14 cellular contexts compared by ENCODE assay signal in the genomic region with DNA sequence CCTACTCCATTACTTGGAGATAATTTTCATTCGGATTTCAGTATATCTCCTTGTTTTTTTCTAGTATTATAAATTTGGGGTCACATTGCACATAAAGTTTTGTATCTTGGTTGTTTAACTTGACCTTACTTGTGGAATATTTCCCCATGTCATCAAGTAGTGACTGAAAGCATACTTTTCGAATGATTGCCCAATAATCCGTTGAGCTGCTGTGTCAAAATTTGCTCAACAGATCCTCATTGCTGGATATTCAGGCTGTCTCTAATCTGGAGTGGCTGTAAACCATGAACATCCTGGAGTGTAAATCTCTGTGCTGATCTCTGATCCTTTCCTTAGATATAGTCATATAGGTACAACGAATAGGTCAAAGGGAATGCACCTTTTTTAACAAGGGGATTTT. TPM values are rescaled to one million over a fixed set of nuclear protein-coding genes. Genes with fewer than 3 reads are reported as not detected.
A peak's percentile ranks its signal among the peaks of the same experiment; 100 is the strongest.
DNase-seq lines count a peak whose midpoint lies in the region; ATAC-seq and TF ChIP-seq lines count a peak whose summit lies in the region.
"Had no signal": no experiment of that assay in that cellular context is flagged by ENCODE, and none has a peak within 500 bp of the region (broad histone marks: within the 10 kb centered on the region; RNA-seq: fewer than 3 reads in every experiment).

No MANE protein-coding gene starts in this region.

- intact Hi-C loops in esophagus muscularis mucosa (cut with DNase I) = no loop called here

- DNase-seq in HL-60 (ENCODE audit: low read depth in 1 of 2, low spot score in 1 of 2) (peak; percentile 73 to 86), NB4 (ENCODE audit: low read depth) (peak; percentile 40), amniotic epithelial cell (ENCODE audit: low read depth) (peak; percentile 84), esophagus muscularis mucosa (ENCODE audit: extremely low spot score) (no peak)
- DNase-seq: CD8-positive, alpha-beta memory T cell; NCI-H1092; NCI-H2107; NCI-H748 treated with DMSO at 0.1 percent for 48 hours; SJCRH30 had no signal

- ATAC-seq in HG02763 (IDR thresholded peaks at IDR 0.05; ENCODE audit: unreplicated experiment) (no peak), HG03108 (IDR thresholded peaks at IDR 0.05; ENCODE audit: unreplicated experiment) (no peak)

- H3K9me3 ChIP-seq in neutrophil (no peaks in the 10 kb centered on the region), esophagus muscularis mucosa (no peaks in the 10 kb centered on the region)
- H3K9me3 ChIP-seq: BLaER1, HAP-1, SJCRH30 had no signal

- no peak for TF ChIP-seq EP300 in esophagus muscularis mucosa (IDR thresholded peaks at IDR 0.05)

- H3K4me1 ChIP-seq in neutrophil (ENCODE audit: control insufficient read depth in 1 of 2, insufficient read depth in 1 of 2, low read depth in 1 of 2, low read length in 1 of 2) = peaks cover 29 to 30% of the 10 kb centered on the region in 2 experiments
- H3K4me1 ChIP-seq in esophagus muscularis mucosa = peaks cover 12 to 25% (median 17%) of the 10 kb centered on the region in 4 donors
- H3K4me1 ChIP-seq: SJCRH30 had no signal

- TF ChIP-seq CTCF in HL-60 (IDR thresholded peaks at IDR 0.05; ENCODE audit: insufficient read depth, low read length) = no peak
- no peak for TF ChIP-seq CTCF in NB4 (IDR thresholded peaks at IDR 0.05; ENCODE audit: low read depth, low read length)
- TF ChIP-seq CTCF in neutrophil (IDR thresholded peaks at IDR 0.05) = no peak
- TF ChIP-seq CTCF in esophagus muscularis mucosa (IDR thresholded peaks at IDR 0.05) = no peak

- WGBS in esophagus muscularis mucosa = 86% methylated on average over 4 of the region's 4 CpGs

- H3K4me3 ChIP-seq in HL-60 (replicated peaks; ENCODE audit: insufficient read depth, low read length) = no peak overlapping the region
- no peak overlapping the region for H3K4me3 ChIP-seq in NB4 (ENCODE audit: low read depth, low read length)
- no peak overlapping the region for H3K4me3 ChIP-seq in neutrophil (ENCODE audit: low read depth in 1 of 2, low read length in 1 of 2)
- H3K4me3 ChIP-seq in esophagus muscularis mucosa = no peak overlapping the region
- H3K4me3 ChIP-seq: BLaER1, HAP-1, SJCRH30 had no signal

- H3K36me3 ChIP-seq in neutrophil (peaks cover 34% of the 10 kb centered on the region), esophagus muscularis mucosa (peaks cover 5 to 43% (median 25%) of the 10 kb centered on the region in 4 donors)
- H3K36me3 ChIP-seq: HAP-1, SJCRH30 had no signal

- H3K27ac ChIP-seq in HL-60 (replicated peaks) (peak overlapping the region; percentile 58), neutrophil (peak overlapping the region; percentile 44), esophagus muscularis mucosa (replicated peaks in 1 of 4) (no peak overlapping the region)
- H3K27ac ChIP-seq: BLaER1, SJCRH30 had no signal

- TF ChIP-seq POLR2A in NB4 (IDR thresholded peaks at IDR 0.05; ENCODE audit: extremely low read depth, insufficient read length) (no peak), esophagus muscularis mucosa (IDR thresholded peaks at IDR 0.05; ENCODE audit: low read depth) (no peak)

- no peaks in the 10 kb centered on the region for H3K27me3 ChIP-seq in HL-60 (ENCODE audit: insufficient read depth, poor library complexity, severe bottlenecking)
- no peaks in the 10 kb centered on the region for H3K27me3 ChIP-seq in neutrophil
- no peaks in the 10 kb centered on the region for H3K27me3 ChIP-seq in esophagus muscularis mucosa
- H3K27me3 ChIP-seq: BLaER1, SJCRH30 had no signal

RNA-seq across cellular contexts. Expression of gene NIPAL3, which starts 4.9 kb away (rescaled TPM):
- total RNA-seq in esophagus muscularis mucosa = 10 to 100 TPM; 18.3 to 31.1 (median 26.6) TPM
- total RNA-seq: SJCRH30 had no signal

RNA-seq across cellular contexts. Expression of gene STPG1, which starts 7.0 kb away (rescaled TPM):
- total RNA-seq in esophagus muscularis mucosa = 1 to 10 TPM; 2.2 to 5.6 (median 4.1) TPM
- total RNA-seq: SJCRH30 had no signal

Comparison
In these comparisons a context has a peak if more than half of its experiments do, and no peak if none do; other contexts are left out.
1. H3K27ac ChIP-seq: peak in HL-60 (single experiment) and neutrophil (single experiment); none in esophagus muscularis mucosa (0 of 4).